ENCODE assay signal across 1 cellular context in the genomic region with DNA sequence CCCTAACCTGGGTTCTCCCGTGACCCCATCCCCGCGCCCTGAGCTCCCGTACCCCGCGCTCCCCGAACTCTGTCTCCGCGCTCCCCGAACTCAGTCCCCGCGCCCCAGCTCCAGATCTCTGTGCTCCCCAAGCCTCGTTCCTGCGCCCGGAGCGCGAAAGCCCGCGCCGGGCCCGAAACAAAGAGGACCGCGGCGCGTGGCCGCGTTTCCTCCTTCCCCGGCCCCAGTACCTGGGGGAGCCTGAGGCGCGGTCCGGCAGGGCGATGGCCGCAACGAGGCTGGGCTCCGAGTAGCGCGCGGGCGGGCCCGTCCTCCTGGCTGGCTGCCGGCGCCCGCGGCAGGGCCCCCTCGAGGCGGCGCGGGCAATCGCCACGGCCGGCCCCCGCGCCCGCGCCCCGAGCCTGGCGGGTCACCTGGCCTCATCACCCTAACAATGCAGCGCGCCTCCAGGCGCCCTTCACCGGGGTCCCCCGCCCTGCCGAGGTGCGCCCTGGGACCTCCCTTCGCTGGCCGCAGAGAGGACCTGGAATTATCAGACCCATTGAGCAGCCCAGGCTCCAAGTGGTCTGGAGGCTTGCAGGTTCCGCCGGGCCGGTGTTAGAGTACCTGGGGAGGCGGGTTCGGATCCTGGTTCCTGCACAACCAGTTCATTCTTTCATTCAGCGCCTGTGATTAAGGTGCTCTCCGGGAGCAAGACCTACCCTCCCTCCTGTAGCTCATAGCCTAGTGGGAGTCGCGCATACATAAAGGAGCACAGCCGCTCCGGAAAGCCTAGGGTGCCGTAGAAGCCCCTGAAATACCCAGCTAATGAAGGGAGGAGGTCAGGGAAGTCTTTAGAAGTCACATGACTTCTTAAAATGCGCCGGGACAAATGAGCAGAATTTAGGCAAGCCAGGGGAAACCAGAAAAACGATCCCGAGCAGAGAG.
TF ChIP-seq lines count a peak whose summit lies in the region.

Gene TNS3, minus strand, starts transcription at position 291 of the 927 bp plus-strand sequence. CDS start 142,475 bp downstream, outside the sequence.

TF ChIP-seq in HepG2, 621 proteins besides CTCF, POLR2A, EP300 and RAD21 (continues in another document):
- TF ChIP-seq, protein P1, sequence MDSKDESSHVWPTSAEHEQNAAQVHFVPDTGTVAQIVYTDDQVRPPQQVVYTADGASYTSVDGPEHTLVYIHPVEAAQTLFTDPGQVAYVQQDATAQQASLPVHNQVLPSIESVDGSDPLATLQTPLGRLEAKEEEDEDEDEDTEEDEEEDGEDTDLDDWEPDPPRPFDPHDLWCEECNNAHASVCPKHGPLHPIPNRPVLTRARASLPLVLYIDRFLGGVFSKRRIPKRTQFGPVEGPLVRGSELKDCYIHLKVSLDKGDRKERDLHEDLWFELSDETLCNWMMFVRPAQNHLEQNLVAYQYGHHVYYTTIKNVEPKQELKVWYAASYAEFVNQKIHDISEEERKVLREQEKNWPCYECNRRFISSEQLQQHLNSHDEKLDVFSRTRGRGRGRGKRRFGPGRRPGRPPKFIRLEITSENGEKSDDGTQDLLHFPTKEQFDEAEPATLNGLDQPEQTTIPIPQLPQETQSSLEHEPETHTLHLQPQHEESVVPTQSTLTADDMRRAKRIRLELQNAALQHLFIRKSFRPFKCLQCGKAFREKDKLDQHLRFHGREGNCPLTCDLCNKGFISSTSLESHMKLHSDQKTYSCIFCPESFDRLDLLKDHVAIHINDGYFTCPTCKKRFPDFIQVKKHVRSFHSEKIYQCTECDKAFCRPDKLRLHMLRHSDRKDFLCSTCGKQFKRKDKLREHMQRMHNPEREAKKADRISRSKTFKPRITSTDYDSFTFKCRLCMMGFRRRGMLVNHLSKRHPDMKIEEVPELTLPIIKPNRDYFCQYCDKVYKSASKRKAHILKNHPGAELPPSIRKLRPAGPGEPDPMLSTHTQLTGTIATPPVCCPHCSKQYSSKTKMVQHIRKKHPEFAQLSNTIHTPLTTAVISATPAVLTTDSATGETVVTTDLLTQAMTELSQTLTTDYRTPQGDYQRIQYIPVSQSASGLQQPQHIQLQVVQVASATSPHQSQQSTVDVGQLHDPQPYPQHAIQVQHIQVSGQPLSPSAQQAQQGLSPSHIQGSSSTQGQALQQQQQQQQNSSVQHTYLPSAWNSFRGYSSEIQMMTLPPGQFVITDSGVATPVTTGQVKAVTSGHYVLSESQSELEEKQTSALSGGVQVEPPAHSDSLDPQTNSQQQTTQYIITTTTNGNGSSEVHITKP (CRISPR knock-in tag; IDR thresholded peaks at IDR 0.05; ENCODE audit: low read depth) = no peak
- TF ChIP-seq GABPA (IDR thresholded peaks at IDR 0.05; ENCODE audit: low read depth, low read length) (no peak), GABPA (CRISPR knock-in tag; IDR thresholded peaks at IDR 0.05; ENCODE audit: low read depth) (no peak), ZNF362 (CRISPR knock-in tag; IDR thresholded peaks at IDR 0.05; ENCODE audit: borderline replicate concordance) (no peak), KAT7 (CRISPR knock-in tag; IDR thresholded peaks at IDR 0.05; ENCODE audit: borderline replicate concordance) (0 out of 2 replicates have a peak, but pooled peaks have one; percentile 61), MXI1 (IDR thresholded peaks at IDR 0.05; ENCODE audit: borderline replicate concordance, low read depth, low read length) (0 out of 3 replicates have a peak, but pooled peaks have one; percentile 10), BCLAF1 (IDR thresholded peaks at IDR 0.05) (no peak), ZNF124 (CRISPR knock-in tag; IDR thresholded peaks at IDR 0.05) (no peak), CCAR2 (optimal IDR thresholded peaks at IDR 0.05; ENCODE audit: low read depth, low read length) (no peak), SIN3B (IDR thresholded peaks at IDR 0.05; ENCODE audit: low read length) (no peak), ZNF446 (CRISPR knock-in tag; IDR thresholded peaks at IDR 0.05) (0 out of 2 replicates have a peak, but pooled peaks have one; percentile 13), ZBTB21 (CRISPR knock-in tag; IDR thresholded peaks at IDR 0.05) (no peak), ZNF782 (CRISPR knock-in tag; IDR thresholded peaks at IDR 0.05; ENCODE audit: borderline replicate concordance) (no peak), SP140L (CRISPR knock-in tag; IDR thresholded peaks at IDR 0.05; ENCODE audit: borderline replicate concordance) (no peak), NFE2 (CRISPR knock-in tag; IDR thresholded peaks at IDR 0.05) (no peak), U2AF1 (optimal IDR thresholded peaks at IDR 0.05; ENCODE audit: low read depth, low read length) (no peak), CAMTA2 (CRISPR knock-in tag; IDR thresholded peaks at IDR 0.05; ENCODE audit: borderline replicate concordance) (no peak), ZNF724P (CRISPR knock-in tag; IDR thresholded peaks at IDR 0.05; ENCODE audit: borderline replicate concordance) (0 out of 2 replicates have a peak, but pooled peaks have one; percentile 6), ZNF382 (CRISPR knock-in tag; IDR thresholded peaks at IDR 0.05; ENCODE audit: borderline replicate concordance) (no peak), ZNF776 (CRISPR knock-in tag; IDR thresholded peaks at IDR 0.05) (no peak), E2F5 (CRISPR knock-in tag; conservative IDR thresholded peaks at IDR 0.05) (0 out of 2 replicates have a peak, but pooled peaks have one; percentile 34), ZNF678 (CRISPR knock-in tag; IDR thresholded peaks at IDR 0.05) (no peak), ZNF224 (CRISPR knock-in tag; IDR thresholded peaks at IDR 0.05) (no peak), ARID5B (CRISPR knock-in tag; IDR thresholded peaks at IDR 0.05) (no peak; the same call in 1 of the 2 replicates), ZBTB20 (CRISPR knock-in tag; IDR thresholded peaks at IDR 0.05; ENCODE audit: borderline replicate concordance, low read depth) (no peak), TERF1 (CRISPR knock-in tag; IDR thresholded peaks at IDR 0.05) (no peak), FOXA1 (IDR thresholded peaks at IDR 0.05) (no peak), FOXA1 (CRISPR knock-in tag; IDR thresholded peaks at IDR 0.05) (no peak)
- TF ChIP-seq, protein P2, sequence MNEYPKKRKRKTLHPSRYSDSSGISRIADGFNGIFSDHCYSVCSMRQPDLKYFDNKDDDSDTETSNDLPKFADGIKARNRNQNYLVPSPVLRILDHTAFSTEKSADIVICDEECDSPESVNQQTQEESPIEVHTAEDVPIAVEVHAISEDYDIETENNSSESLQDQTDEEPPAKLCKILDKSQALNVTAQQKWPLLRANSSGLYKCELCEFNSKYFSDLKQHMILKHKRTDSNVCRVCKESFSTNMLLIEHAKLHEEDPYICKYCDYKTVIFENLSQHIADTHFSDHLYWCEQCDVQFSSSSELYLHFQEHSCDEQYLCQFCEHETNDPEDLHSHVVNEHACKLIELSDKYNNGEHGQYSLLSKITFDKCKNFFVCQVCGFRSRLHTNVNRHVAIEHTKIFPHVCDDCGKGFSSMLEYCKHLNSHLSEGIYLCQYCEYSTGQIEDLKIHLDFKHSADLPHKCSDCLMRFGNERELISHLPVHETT (CRISPR knock-in tag; conservative IDR thresholded peaks at IDR 0.05) = 0 out of 2 replicates have a peak, but pooled peaks have one; percentile 49
- TF ChIP-seq, protein P3, sequence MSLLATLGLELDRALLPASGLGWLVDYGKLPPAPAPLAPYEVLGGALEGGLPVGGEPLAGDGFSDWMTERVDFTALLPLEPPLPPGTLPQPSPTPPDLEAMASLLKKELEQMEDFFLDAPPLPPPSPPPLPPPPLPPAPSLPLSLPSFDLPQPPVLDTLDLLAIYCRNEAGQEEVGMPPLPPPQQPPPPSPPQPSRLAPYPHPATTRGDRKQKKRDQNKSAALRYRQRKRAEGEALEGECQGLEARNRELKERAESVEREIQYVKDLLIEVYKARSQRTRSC (CRISPR knock-in tag; IDR thresholded peaks at IDR 0.05; ENCODE audit: low read depth) = no peak
- TF ChIP-seq, protein P4, sequence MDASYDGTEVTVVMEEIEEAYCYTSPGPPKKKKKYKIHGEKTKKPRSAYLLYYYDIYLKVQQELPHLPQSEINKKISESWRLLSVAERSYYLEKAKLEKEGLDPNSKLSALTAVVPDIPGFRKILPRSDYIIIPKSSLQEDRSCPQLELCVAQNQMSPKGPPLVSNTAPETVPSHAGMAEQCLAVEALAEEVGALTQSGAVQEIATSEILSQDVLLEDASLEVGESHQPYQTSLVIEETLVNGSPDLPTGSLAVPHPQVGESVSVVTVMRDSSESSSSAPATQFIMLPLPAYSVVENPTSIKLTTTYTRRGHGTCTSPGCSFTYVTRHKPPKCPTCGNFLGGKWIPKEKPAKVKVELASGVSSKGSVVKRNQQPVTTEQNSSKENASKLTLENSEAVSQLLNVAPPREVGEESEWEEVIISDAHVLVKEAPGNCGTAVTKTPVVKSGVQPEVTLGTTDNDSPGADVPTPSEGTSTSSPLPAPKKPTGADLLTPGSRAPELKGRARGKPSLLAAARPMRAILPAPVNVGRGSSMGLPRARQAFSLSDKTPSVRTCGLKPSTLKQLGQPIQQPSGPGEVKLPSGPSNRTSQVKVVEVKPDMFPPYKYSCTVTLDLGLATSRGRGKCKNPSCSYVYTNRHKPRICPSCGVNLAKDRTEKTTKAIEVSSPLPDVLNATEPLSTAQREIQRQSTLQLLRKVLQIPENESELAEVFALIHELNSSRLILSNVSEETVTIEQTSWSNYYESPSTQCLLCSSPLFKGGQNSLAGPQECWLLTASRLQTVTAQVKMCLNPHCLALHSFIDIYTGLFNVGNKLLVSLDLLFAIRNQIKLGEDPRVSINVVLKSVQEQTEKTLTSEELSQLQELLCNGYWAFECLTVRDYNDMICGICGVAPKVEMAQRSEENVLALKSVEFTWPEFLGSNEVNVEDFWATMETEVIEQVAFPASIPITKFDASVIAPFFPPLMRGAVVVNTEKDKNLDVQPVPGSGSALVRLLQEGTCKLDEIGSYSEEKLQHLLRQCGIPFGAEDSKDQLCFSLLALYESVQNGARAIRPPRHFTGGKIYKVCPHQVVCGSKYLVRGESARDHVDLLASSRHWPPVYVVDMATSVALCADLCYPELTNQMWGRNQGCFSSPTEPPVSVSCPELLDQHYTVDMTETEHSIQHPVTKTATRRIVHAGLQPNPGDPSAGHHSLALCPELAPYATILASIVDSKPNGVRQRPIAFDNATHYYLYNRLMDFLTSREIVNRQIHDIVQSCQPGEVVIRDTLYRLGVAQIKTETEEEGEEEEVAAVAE (CRISPR knock-in tag; IDR thresholded peaks at IDR 0.05; ENCODE audit: borderline replicate concordance) = no peak
